ENCODE assay signal across 8 cellular contexts in genomic region chr9:124852829-124853531, GRCh38. TPM values are rescaled to one million over a fixed set of nuclear protein-coding genes. Genes with fewer than 3 reads are reported as not detected.
A peak's percentile ranks its signal among the peaks of the same experiment; 100 is the strongest.
DNase-seq lines count a peak whose midpoint lies in the region; FAIRE-seq and TF ChIP-seq lines count a peak whose summit lies in the region.

A gene with protein sequence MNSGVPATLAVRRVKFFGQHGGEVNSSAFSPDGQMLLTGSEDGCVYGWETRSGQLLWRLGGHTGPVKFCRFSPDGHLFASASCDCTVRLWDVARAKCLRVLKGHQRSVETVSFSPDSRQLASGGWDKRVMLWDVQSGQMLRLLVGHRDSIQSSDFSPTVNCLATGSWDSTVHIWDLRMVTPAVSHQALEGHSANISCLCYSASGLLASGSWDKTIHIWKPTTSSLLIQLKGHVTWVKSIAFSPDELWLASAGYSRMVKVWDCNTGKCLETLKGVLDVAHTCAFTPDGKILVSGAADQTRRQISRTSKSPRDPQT (plus strand): TSS chr9:124853460. CDS start chr9:124853532, 72 bp downstream.

- H3K4me1 Mint-ChIP-seq in astrocyte (ENCODE audit: low read depth, unreplicated experiment) = peaks cover 19% of the 10 kb centered on the region

- H3K27me3 Mint-ChIP-seq in astrocyte (ENCODE audit: low read depth, unreplicated experiment) = no peaks in the 10 kb centered on the region

- under 1% methylated on average over 48 of the region's 51 CpGs for WGBS in hepatocyte (ENCODE audit: low lambda C conversion rate, missing lambda C conversion rate)

- H3K9me3 ChIP-seq in astrocyte (ENCODE audit: insufficient read depth, low read depth, low read length) = no peaks in the 10 kb centered on the region
- no peaks in the 10 kb centered on the region for H3K9me3 ChIP-seq in hepatocyte (ENCODE audit: low read depth)

- H3K4me2 ChIP-seq in astrocyte (ENCODE audit: low read length) = peak within 1 kb of the TSS; percentile 85
- peak within 1 kb of the TSS; percentile 99 for H3K4me2 ChIP-seq in hepatocyte

- H3K9me3 Mint-ChIP-seq in astrocyte (ENCODE audit: unreplicated experiment) = no peaks in the 10 kb centered on the region

- H3K36me3 ChIP-seq in astrocyte (ENCODE audit: insufficient read depth, low read length) (peaks cover 8% of the 10 kb centered on the region), hepatocyte (replicated peaks; ENCODE audit: insufficient read depth, low read depth) (no peaks in the 10 kb centered on the region)

- H4K20me1 ChIP-seq in astrocyte (ENCODE audit: insufficient read depth, low read length) (peaks cover 24% of the 10 kb centered on the region), hepatocyte (ENCODE audit: insufficient read depth, poor library complexity, severe bottlenecking) (peaks cover 14% of the 10 kb centered on the region)

- TF ChIP-seq POLR2A in H54 (IDR thresholded peaks at IDR 0.05; ENCODE audit: low read depth, low read length) = peak; percentile 16; the same call in 1 of the 2 replicates

- peaks cover 6% of the 10 kb centered on the region for H3K36me3 Mint-ChIP-seq in astrocyte (ENCODE audit: low read depth, unreplicated experiment)

- H2AFZ ChIP-seq in astrocyte (ENCODE audit: low read depth, low read length) (peak within 1 kb of the TSS; percentile 63), hepatocyte (peak within 1 kb of the TSS; percentile 68)

- no peaks in the 10 kb centered on the region for H3K9me2 ChIP-seq in hepatocyte (replicated peaks; ENCODE audit: insufficient read depth)

- H3K27ac ChIP-seq in astrocyte (ENCODE audit: low read depth, low read length) (no peak within 1 kb of the TSS), hepatocyte (no peak within 1 kb of the TSS)

- no peaks in the 10 kb centered on the region for H3K27me3 ChIP-seq in astrocyte (ENCODE audit: insufficient read depth, low read length)
- no peaks in the 10 kb centered on the region for H3K27me3 ChIP-seq in hepatocyte

- DNase-seq in EL (peak; percentile 81), H54 (ENCODE audit: insufficient read length, low spot score) (peak; percentile 99), NAMALWA (ENCODE audit: low spot score) (peak; percentile 83), T-helper 22 cell (ENCODE audit: low read depth) (peak; percentile 80), astrocyte (ENCODE audit: low read depth) (no peak), hepatocyte (ENCODE audit: low spot score) (peak; percentile 89), renal cortical epithelial cell (ENCODE audit: low read depth) (peak; percentile 41), cortex of kidney (lab: John Stamatoyannopoulos, UW) (no peak)

- H3K79me2 ChIP-seq in astrocyte (ENCODE audit: insufficient read depth, low read length) = peaks cover under 1% of the 10 kb centered on the region
- H3K79me2 ChIP-seq in hepatocyte = no peaks in the 10 kb centered on the region

- peak within 1 kb of the TSS; percentile 49 for H3K4me3 ChIP-seq in astrocyte (ENCODE audit: insufficient read depth, low read depth, low read length)
- peak within 1 kb of the TSS; percentile 57 for H3K4me3 ChIP-seq in hepatocyte

- H3K27ac Mint-ChIP-seq in astrocyte (ENCODE audit: unreplicated experiment) = peak within 1 kb of the TSS; percentile 92

- H3K4me3 Mint-ChIP-seq in astrocyte (ENCODE audit: unreplicated experiment) = peak within 1 kb of the TSS; percentile 74

- no peak for FAIRE-seq in H54 (lab: Jason Lieb, UNC)
- FAIRE-seq in astrocyte (lab: Jason Lieb, UNC) = no peak

- H3K4me1 ChIP-seq in astrocyte (ENCODE audit: insufficient read depth, low read length) (peaks cover 13% of the 10 kb centered on the region), hepatocyte (ENCODE audit: insufficient read depth) (peaks cover 7% of the 10 kb centered on the region)

- peak; percentile 47 for TF ChIP-seq CTCF in astrocyte (IDR thresholded peaks at IDR 0.05; ENCODE audit: insufficient read depth, low read depth, low read length)
- peak; percentile 99 for TF ChIP-seq CTCF in hepatocyte (IDR thresholded peaks at IDR 0.05; ENCODE audit: poor library complexity)

- H3K9ac ChIP-seq in astrocyte (ENCODE audit: low read length) = peak within 1 kb of the TSS; percentile 66

RNA-seq across cellular contexts. Expression of the gene that starts here (rescaled TPM):
- not detected in 2 replicates for total RNA-seq in astrocyte
- total RNA-seq in hepatocyte = not detected in 2 replicates
- polyA plus RNA-seq in hepatocyte = not detected in 2 replicates
- not detected in 2 replicates for total RNA-seq in renal cortical epithelial cell

Comparison
In these comparisons a context has a peak if more than half of its experiments do, and no peak if none do; other contexts are left out.
1. Peak in DNase-seq, H3K4me3 ChIP-seq and H3K4me2 ChIP-seq in hepatocyte; RNA of the gene not detected or under 1 TPM.
2. Peak in DNase-seq in renal cortical epithelial cell; RNA of the gene not detected or under 1 TPM.
3. DNase-seq: peak in EL (single experiment), H54 (single experiment), NAMALWA (single experiment) and T-helper 22 cell (single experiment); none in astrocyte (single experiment) and cortex of kidney (single experiment).